Comparison of ENCODE assay signal across 12 cellular contexts in genomic region chr4:15691346-15692140, GRCh38. TPM values are rescaled to one million over a fixed set of nuclear protein-coding genes. Genes with fewer than 3 reads are reported as not detected.
DNase-seq lines count a peak whose midpoint lies in the region; ATAC-seq and TF ChIP-seq lines count a peak whose summit lies in the region.
"Had no signal": no experiment of that assay in that cellular context is flagged by ENCODE, and none has a peak within 500 bp of the region (broad histone marks: within the 10 kb centered on the region; RNA-seq: fewer than 3 reads in every experiment).

No MANE protein-coding gene starts in this region.

- BruUV-seq in Caco-2 (replicated peaks; lab: Mats Ljungman, UMichigan), result no TSS peak

- no peaks in the 10 kb centered on the region; the same call in 1 of the 2 replicates for H3K9me3 ChIP-seq in Caco-2
- H3K9me3 ChIP-seq in mucosa of descending colon, result no peaks in the 10 kb centered on the region
- H3K9me3 ChIP-seq: Peyer's patch had no signal

- POLR2A ChIA-PET in Caco-2 (lab: Charles Lee), result no interaction called here
- POLR2A ChIA-PET in naive thymus-derived CD8-positive, alpha-beta T cell (lab: Charles Lee), result no interaction called here

- intact Hi-C loops in Caco-2 (cut with micrococcal nuclease; ENCODE audit: unreplicated experiment) (no loop called here), mucosa of descending colon (cut with DNase I, micrococcal nuclease) (no loop called here)

- H3K36me3 Mint-ChIP-seq in Caco-2 (ENCODE audit: insufficient read depth, unreplicated experiment) (peaks cover 19% of the 10 kb centered on the region), endothelial cell (ENCODE audit: low read depth, unreplicated experiment) (peaks cover 2% of the 10 kb centered on the region)
- H3K36me3 Mint-ChIP-seq in naive thymus-derived CD8-positive, alpha-beta T cell, result peaks cover 0 to 30% (median 9%) of the 10 kb centered on the region in 3 donors

- H3K4me1 Mint-ChIP-seq in Caco-2 (ENCODE audit: low read depth, unreplicated experiment) (peaks cover 22% of the 10 kb centered on the region), endothelial cell (ENCODE audit: unreplicated experiment) (peaks cover 16% of the 10 kb centered on the region)
- H3K4me1 Mint-ChIP-seq in naive thymus-derived CD8-positive, alpha-beta T cell, result peaks cover 0 to 6% (median 3%) of the 10 kb centered on the region in 4 donors

- peak overlapping the region; percentile 81 for H3K27ac Mint-ChIP-seq in Caco-2 (ENCODE audit: unreplicated experiment)
- H3K27ac Mint-ChIP-seq in endothelial cell (ENCODE audit: unreplicated experiment), result peak overlapping the region; percentile 92
- H3K27ac Mint-ChIP-seq in naive thymus-derived CD8-positive, alpha-beta T cell, result no peak overlapping the region
- H3K27ac Mint-ChIP-seq: stimulated activated naive CD8-positive, alpha-beta T cell treated with anti-CD3 and anti-CD28 coated beads, Interleukin-15, Interleukin-2, amounts not matched to agents 100 ng/mL and 50 ng/mL, for 24 hours had no signal

- no peaks in the 10 kb centered on the region for H3K27me3 ChIP-seq in Caco-2 (replicated peaks; ENCODE audit: control insufficient read depth, insufficient read depth, low read length)
- H3K27me3 ChIP-seq: Peyer's patch had no signal

- H3K4me3 Mint-ChIP-seq in Caco-2 (ENCODE audit: unreplicated experiment) (no peak overlapping the region), endothelial cell (ENCODE audit: unreplicated experiment) (no peak overlapping the region)
- H3K4me3 Mint-ChIP-seq in naive thymus-derived CD8-positive, alpha-beta T cell, result no peak overlapping the region
- H3K4me3 Mint-ChIP-seq: stimulated activated naive CD8-positive, alpha-beta T cell treated with anti-CD3 and anti-CD28 coated beads, Interleukin-15, Interleukin-2, amounts not matched to agents 100 ng/mL and 50 ng/mL, for 24 hours had no signal

- H3K9me3 Mint-ChIP-seq in Caco-2 (ENCODE audit: unreplicated experiment) (peaks cover 10% of the 10 kb centered on the region), endothelial cell (ENCODE audit: unreplicated experiment) (no peaks in the 10 kb centered on the region)
- no peaks in the 10 kb centered on the region for H3K9me3 Mint-ChIP-seq in naive thymus-derived CD8-positive, alpha-beta T cell
- H3K9me3 Mint-ChIP-seq: stimulated activated naive CD8-positive, alpha-beta T cell treated with anti-CD3 and anti-CD28 coated beads, Interleukin-15, Interleukin-2, amounts not matched to agents 100 ng/mL and 50 ng/mL, for 24 hours had no signal

- no peak for DNase-seq in Caco-2
- peak; percentile 52 for DNase-seq in NCI-H460 (ENCODE audit: extremely low read depth, low read depth)
- no peak for DNase-seq in endothelial cell (ENCODE audit: low spot score)
- no peak for DNase-seq in mucosa of descending colon
- DNase-seq in SKM-1 treated with dmso at 0.1 percent for 144 hours (lab: John Stamatoyannopoulos, UW; ENCODE audit: unreplicated experiment), result no peak
- DNase-seq in iPS-NIHi7 (ENCODE audit: extremely low spot score), result no peak
- DNase-seq in naive thymus-derived CD8-positive, alpha-beta T cell, result no peak
- DNase-seq: activated T-cell treated with anti-CD3 and anti-CD28 coated beads for 4 hours, Peyer's patch had no signal

- H3K27me3 Mint-ChIP-seq in Caco-2 (ENCODE audit: insufficient read depth, unreplicated experiment) (no peaks in the 10 kb centered on the region), endothelial cell (ENCODE audit: unreplicated experiment) (no peaks in the 10 kb centered on the region)
- H3K27me3 Mint-ChIP-seq in naive thymus-derived CD8-positive, alpha-beta T cell, result peaks cover 0 to under 1% (median 0%) of the 10 kb centered on the region in 5 donors
- H3K27me3 Mint-ChIP-seq: stimulated activated naive CD8-positive, alpha-beta T cell treated with anti-CD3 and anti-CD28 coated beads, Interleukin-15, Interleukin-2, amounts not matched to agents 100 ng/mL and 50 ng/mL, for 24 hours had no signal

- H3K36me3 ChIP-seq in Caco-2 (ENCODE audit: control insufficient read depth, insufficient read depth, low read length) (no peaks in the 10 kb centered on the region; the same call in 1 of the 2 replicates), mucosa of descending colon (ENCODE audit: low read depth) (no peaks in the 10 kb centered on the region)

- ATAC-seq in mucosa of descending colon, result peak; percentile 35
- no peak for ATAC-seq in GM21423 (IDR thresholded peaks at IDR 0.05; ENCODE audit: unreplicated experiment)
- no peak for ATAC-seq in naive thymus-derived CD8-positive, alpha-beta T cell

- H3K4me1 ChIP-seq in Caco-2 (peaks cover 33% of the 10 kb centered on the region), mucosa of descending colon (ENCODE audit: low read depth) (no peaks in the 10 kb centered on the region)
- H3K4me1 ChIP-seq: Peyer's patch had no signal

- H3K4me3 ChIP-seq in Caco-2 (ENCODE audit: low read depth, low read length) (no peak overlapping the region), mucosa of descending colon (no peak overlapping the region)
- H3K4me3 ChIP-seq: Peyer's patch had no signal

- CTCF ChIA-PET in Caco-2 (lab: Charles Lee), result no interaction called here

- TF ChIP-seq CTCF in Caco-2 (IDR thresholded peaks at IDR 0.05; ENCODE audit: insufficient read depth in 1 of 2, low read depth in 1 of 2, low read length in 1 of 2, severe bottlenecking in 1 of 2, unreplicated experiment in 1 of 2) (no peak), endothelial cell (IDR thresholded peaks at IDR 0.05; ENCODE audit: unreplicated experiment) (no peak), mucosa of descending colon (IDR thresholded peaks at IDR 0.05) (no peak)

RNA-seq across cellular contexts. Expression of gene FAM200B, which starts 9.9 kb away (rescaled TPM):
- total RNA-seq in Caco-2 (2022) (15.5 and 16.6 TPM in 2 replicates), endothelial cell (ENCODE audit: unreplicated experiment) (22.8 TPM), mucosa of descending colon (10 to 100 TPM; 35.3 to 46.1 (median 38.9) TPM)
- total RNA-seq in NCI-H460 (2014; rRNA removed; shearing (Covaris generic)), result 50.1 and 57.2 TPM in 2 replicates
- 16.8 and 45.5 TPM in 2 replicates for polyA plus RNA-seq in NCI-H460 (2014; cell fraction: nucleus; rRNA removed)
- 10 to 100 TPM; 31.0 to 38.5 TPM for total RNA-seq in naive thymus-derived CD8-positive, alpha-beta T cell
- 10 to 100 TPM; 80.6 to 92.0 (median 81.3) TPM for polyA plus RNA-seq in naive thymus-derived CD8-positive, alpha-beta T cell

RNA-seq across cellular contexts. Expression of gene BST1, which starts 11.3 kb away (rescaled TPM):
- total RNA-seq in Caco-2 (2022) (0.41 and 0.72 TPM in 2 replicates), endothelial cell (ENCODE audit: unreplicated experiment) (12.6 TPM), mucosa of descending colon (10 to 100 TPM in 1 of 3 donors, 1 to 10 TPM in 2; 4.7 to 14.6 (median 6.9) TPM)
- 10.2 and 11.1 TPM in 2 replicates for total RNA-seq in NCI-H460 (2014; rRNA removed; shearing (Covaris generic))
- polyA plus RNA-seq in NCI-H460 (2014; cell fraction: nucleus; rRNA removed), result 9.0 and 11.8 TPM in 2 replicates
- under 1 TPM; 0.42 to 0.49 TPM for total RNA-seq in naive thymus-derived CD8-positive, alpha-beta T cell
- polyA plus RNA-seq in naive thymus-derived CD8-positive, alpha-beta T cell, result under 1 TPM; 0.23 to 0.49 (median 0.35) TPM
- total RNA-seq: G401 had no signal

RNA-seq across cellular contexts. Expression of gene FBXL5, which starts 36.4 kb away (rescaled TPM):
- 29.1 and 32.7 TPM in 2 replicates for total RNA-seq in Caco-2 (2022)
- 40.7 and 41.6 TPM in 2 replicates for total RNA-seq in NCI-H460 (2014; rRNA removed; shearing (Covaris generic))
- 22.0 and 25.5 TPM in 2 replicates for polyA plus RNA-seq in NCI-H460 (2014; cell fraction: nucleus; rRNA removed)
- 60.6 TPM for total RNA-seq in endothelial cell (ENCODE audit: unreplicated experiment)
- 100 to 1,000 TPM in 1 of 3 donors, 10 to 100 TPM in 2; 44.8 to 104 (median 60.4) TPM for total RNA-seq in mucosa of descending colon
- 10 to 100 TPM; 65.7 to 73.0 TPM for total RNA-seq in naive thymus-derived CD8-positive, alpha-beta T cell
- polyA plus RNA-seq in naive thymus-derived CD8-positive, alpha-beta T cell, result 100 to 1,000 TPM in 2 of 3 donors, 10 to 100 TPM in 1; 96.1 to 113 (median 101) TPM

Comparison
In these comparisons a context has a peak if more than half of its experiments do, and no peak if none do; other contexts are left out.
1. H3K27ac Mint-ChIP-seq: peak in Caco-2 (single experiment) and endothelial cell (single experiment); none in naive thymus-derived CD8-positive, alpha-beta T cell (0 of 10).